In genomic region chr4:120481711-120482110, GRCh38 we compare ENCODE assay signal across 18 cellular contexts.
DNase-seq lines count a peak whose midpoint lies in the region; ATAC-seq and TF ChIP-seq lines count a peak whose summit lies in the region.
"Had no signal": no experiment of that assay in that cellular context is flagged by ENCODE, and none has a peak within 500 bp of the region (broad histone marks: within the 10 kb centered on the region; RNA-seq: fewer than 3 reads in every experiment).

No MANE protein-coding gene starts in this region.

- H3K36me3 ChIP-seq in GM23248 (ENCODE audit: low read depth), result no peaks in the 10 kb centered on the region
- H3K36me3 ChIP-seq in transverse colon, result no peaks in the 10 kb centered on the region
- H3K36me3 ChIP-seq: BLaER1 treated with 17β-estradiol and CSF1 and Interleukin-3, amounts not matched to agents 10 nM and 100 nM had no signal

- TF ChIP-seq POLR2A in transverse colon (IDR thresholded peaks at IDR 0.05), result no peak

- no peaks in the 10 kb centered on the region for H4K20me1 ChIP-seq in GM23248 (ENCODE audit: insufficient read depth)
- H4K20me1 ChIP-seq: BLaER1 treated with 17β-estradiol and CSF1 and Interleukin-3, amounts not matched to agents 10 nM and 100 nM had no signal

- H3K4me3 ChIP-seq in GM23248 (no peak overlapping the region), transverse colon (no peak overlapping the region)
- H3K4me3 ChIP-seq: BLaER1 treated with 17β-estradiol and CSF1 and Interleukin-3, amounts not matched to agents 10 nM and 100 nM had no signal

- H3K9me3 ChIP-seq in GM23248 (ENCODE audit: low read depth) (no peaks in the 10 kb centered on the region), transverse colon (no peaks in the 10 kb centered on the region)
- H3K9me3 ChIP-seq: BLaER1 treated with 17β-estradiol and CSF1 and Interleukin-3, amounts not matched to agents 10 nM and 100 nM had no signal

- H3K27ac ChIP-seq in GM23248, result no peak overlapping the region
- H3K27ac ChIP-seq in transverse colon, result no peak overlapping the region
- H3K27ac ChIP-seq: BLaER1 treated with 17β-estradiol and CSF1 and Interleukin-3, amounts not matched to agents 10 nM and 100 nM had no signal

- DNase-seq in GM23248 (peak; percentile 1), dedifferentiated amniotic fluid mesenchymal stem cell (ENCODE audit: extremely low spot score) (peak; percentile 75), fibroblast of peridontal ligament (ENCODE audit: extremely low read depth) (peak; percentile 55), transverse colon (no peak), left ventricle myocardium superior (no peak)
- DNase-seq in stimulated activated naive CD8-positive, alpha-beta T cell treated with anti-CD3 and anti-CD28 coated beads, Interleukin-15, amount 100 ng/mL, for 72 hours, result no peak
- DNase-seq: ACHN; AML-193; Calu3; CD8-positive, alpha-beta T cell; DMS79 treated with DMSO at 0.1 percent for 48 hours; GF-D8; GOT3; H7; HFFc6 had no signal

- TF ChIP-seq EP300 in transverse colon (IDR thresholded peaks at IDR 0.05; ENCODE audit: low read depth), result no peak

- 1% methylated on average over 3 of the region's 3 CpGs for WGBS in GM23248 (ENCODE audit: low coverage in 1 of 2, low lambda C conversion rate in 2 of 2, missing lambda C conversion rate in 2 of 2), 2 experiments
- WGBS in transverse colon (ENCODE audit: low coverage in 1 of 2), 2 donors, result 64 to 68% methylated on average over 3 of the region's 3 CpGs

- intact Hi-C loops in transverse colon (cut with DNase I; ENCODE audit: low total_unique reads), result no loop called here
- intact Hi-C loops in left ventricle myocardium superior (cut with micrococcal nuclease), result no loop called here

- no peaks in the 10 kb centered on the region for H3K9me3 Mint-ChIP-seq in stimulated activated naive CD8-positive, alpha-beta T cell treated with anti-CD3 and anti-CD28 coated beads, Interleukin-15, amount 100 ng/mL, for 72 hours
- H3K9me3 Mint-ChIP-seq: CD8-positive, alpha-beta T cell had no signal

- H2AFZ ChIP-seq in GM23248, result 0 out of 2 replicates have a peak overlapping the region, but pooled peaks have one; percentile 24

- ATAC-seq in HG02938 (IDR thresholded peaks at IDR 0.05; ENCODE audit: unreplicated experiment) (no peak), left ventricle myocardium superior (no peak)
- ATAC-seq in stimulated activated naive CD8-positive, alpha-beta T cell treated with anti-CD3 and anti-CD28 coated beads, Interleukin-15, amount 100 ng/mL, for 72 hours, result no peak
- ATAC-seq: CD8-positive, alpha-beta T cell; HCT116 had no signal

- H3K4me1 ChIP-seq in GM23248 (ENCODE audit: insufficient read depth) (no peaks in the 10 kb centered on the region), transverse colon (no peaks in the 10 kb centered on the region)
- H3K4me1 ChIP-seq: BLaER1 treated with 17β-estradiol and CSF1 and Interleukin-3, amounts not matched to agents 10 nM and 100 nM had no signal

- no peak overlapping the region for H3K27ac Mint-ChIP-seq in stimulated activated naive CD8-positive, alpha-beta T cell treated with anti-CD3 and anti-CD28 coated beads, Interleukin-15, amount 100 ng/mL, for 72 hours
- H3K27ac Mint-ChIP-seq: CD8-positive, alpha-beta T cell; HFFc6 had no signal

- H3K9me2 ChIP-seq in GM23248 (ENCODE audit: insufficient read depth), result no peaks in the 10 kb centered on the region; the same call in 1 of the 2 replicates

- in situ Hi-C loops in GM23248 (cut with MboI) (no loop called here), transverse colon (cut with MboI; ENCODE audit: low pct_ligation_motif_present in 1 of 4, low pct_unique_long_range_greater_than_20kb in 1 of 4, low sequenced_read_pairs in 3 of 4) (no loop called here)

- H3K4me3 Mint-ChIP-seq in stimulated activated naive CD8-positive, alpha-beta T cell treated with anti-CD3 and anti-CD28 coated beads, Interleukin-15, amount 100 ng/mL, for 72 hours, result no peak overlapping the region
- H3K4me3 Mint-ChIP-seq: CD8-positive, alpha-beta T cell; HFFc6 had no signal

- H3K27me3 ChIP-seq in GM23248 (replicated peaks; ENCODE audit: insufficient read depth) (no peaks in the 10 kb centered on the region), transverse colon (no peaks in the 10 kb centered on the region)
- H3K27me3 ChIP-seq: BLaER1 treated with 17β-estradiol and CSF1 and Interleukin-3, amounts not matched to agents 10 nM and 100 nM had no signal

- H3F3A ChIP-seq in GM23248 (ENCODE audit: insufficient read depth), result no peaks in the 10 kb centered on the region

- no peaks in the 10 kb centered on the region for H3K4me1 Mint-ChIP-seq in stimulated activated naive CD8-positive, alpha-beta T cell treated with anti-CD3 and anti-CD28 coated beads, Interleukin-15, amount 100 ng/mL, for 72 hours

- no peak overlapping the region for H3K4me2 ChIP-seq in GM23248 (ENCODE audit: unreplicated experiment)
- H3K4me2 ChIP-seq: BLaER1 treated with 17β-estradiol and CSF1 and Interleukin-3, amounts not matched to agents 10 nM and 100 nM had no signal

- H3K9ac ChIP-seq in GM23248, result no peak overlapping the region
- H3K9ac ChIP-seq: BLaER1 treated with 17β-estradiol and CSF1 and Interleukin-3, amounts not matched to agents 10 nM and 100 nM had no signal

- no peak for TF ChIP-seq CTCF in transverse colon (IDR thresholded peaks at IDR 0.05)

- H3K79me2 ChIP-seq in GM23248 (ENCODE audit: insufficient read depth), result no peaks in the 10 kb centered on the region

- H3K27me3 Mint-ChIP-seq in stimulated activated naive CD8-positive, alpha-beta T cell treated with anti-CD3 and anti-CD28 coated beads, Interleukin-15, amount 100 ng/mL, for 72 hours, result no peaks in the 10 kb centered on the region

Comparison
In these comparisons a context has a peak if more than half of its experiments do, and no peak if none do; other contexts are left out.
1. DNase-seq: peak in GM23248 (single experiment), dedifferentiated amniotic fluid mesenchymal stem cell (single experiment) and fibroblast of peridontal ligament (single experiment); none in transverse colon (single experiment), left ventricle myocardium superior (single experiment) and stimulated activated naive CD8-positive, alpha-beta T cell treated with anti-CD3 and anti-CD28 coated beads, Interleukin-15, amount 100 ng/mL, for 72 hours (0 of 2).